ENCODE assay signal across 8 cellular contexts in genomic region chr1:205438213-205439158, GRCh38. TPM values are rescaled to one million over a fixed set of nuclear protein-coding genes. Genes with fewer than 3 reads are reported as not detected.
DNase-seq lines count a peak whose midpoint lies in the region; ATAC-seq and TF ChIP-seq lines count a peak whose summit lies in the region.

No MANE protein-coding gene starts in this region.

- H3K9me3 Mint-ChIP-seq in naive thymus-derived CD8-positive, alpha-beta T cell: no peaks in the 10 kb centered on the region

- POLR2A ChIA-PET in naive thymus-derived CD8-positive, alpha-beta T cell (lab: Charles Lee): no interaction called here

- no peaks in the 10 kb centered on the region for H3K79me2 ChIP-seq in parathyroid adenoma

- no peak for ATAC-seq in naive thymus-derived CD8-positive, alpha-beta T cell
- ATAC-seq in GM21360 (IDR thresholded peaks at IDR 0.05; ENCODE audit: unreplicated experiment): no peak

- peaks cover 0 to 16% (median 8%) of the 10 kb centered on the region in 5 donors for H3K27me3 Mint-ChIP-seq in naive thymus-derived CD8-positive, alpha-beta T cell

- H3K27ac ChIP-seq in parathyroid adenoma: peak overlapping the region; percentile 31

- in situ Hi-C loops in Caki2 (cut with HindIII; ENCODE audit: low pct_unique_long_range_greater_than_20kb, low sequenced_read_pairs): no loop called here

- H3K27me3 ChIP-seq in parathyroid adenoma (ENCODE audit: control insufficient read depth, insufficient read depth, low read length): no peaks in the 10 kb centered on the region

- H3K4me3 ChIP-seq in foreskin fibroblast (ENCODE audit: low read depth in 1 of 2, low read length in 2 of 2) (no peak overlapping the region), parathyroid adenoma (ENCODE audit: low read depth, low read length) (no peak overlapping the region)

- no peaks in the 10 kb centered on the region for H3K36me3 Mint-ChIP-seq in naive thymus-derived CD8-positive, alpha-beta T cell

- H3K9me3 ChIP-seq in parathyroid adenoma (ENCODE audit: control insufficient read depth, low read length): no peaks in the 10 kb centered on the region

- H3K4me1 Mint-ChIP-seq in naive thymus-derived CD8-positive, alpha-beta T cell: peaks cover 18 to 48% (median 32%) of the 10 kb centered on the region in 4 donors

- H3K36me3 ChIP-seq in parathyroid adenoma (ENCODE audit: control insufficient read depth, insufficient read depth, low read length): no peaks in the 10 kb centered on the region

- DNase-seq in Caki2 (ENCODE audit: low read depth): peak; percentile 52
- peak; percentile 43 for DNase-seq in LHCN-M2 (ENCODE audit: low read depth)
- DNase-seq in SK-N-DZ (ENCODE audit: low spot score): peak; percentile 52
- DNase-seq in foreskin fibroblast: peak; percentile 53 to 77
- no peak for DNase-seq in naive thymus-derived CD8-positive, alpha-beta T cell
- DNase-seq in NCI-H526 treated with DMSO at 0.1 percent for 48 hours (lab: John Stamatoyannopoulos, UW): no peak

- H3K4me3 Mint-ChIP-seq in naive thymus-derived CD8-positive, alpha-beta T cell: no peak overlapping the region

- TF ChIP-seq CTCF in foreskin fibroblast (IDR thresholded peaks at IDR 0.05; ENCODE audit: low read depth, low read length): peak; percentile 54
- TF ChIP-seq CTCF in parathyroid adenoma (IDR thresholded peaks at IDR 0.05): peak; percentile 67

- peak overlapping the region in 1 of 10 donors; percentile 76 for H3K27ac Mint-ChIP-seq in naive thymus-derived CD8-positive, alpha-beta T cell

- no peak overlapping the region for H3K4me2 ChIP-seq in parathyroid adenoma (ENCODE audit: low read length)

- H3K4me1 ChIP-seq in parathyroid adenoma: peaks cover 10% of the 10 kb centered on the region

- H2AFZ ChIP-seq in parathyroid adenoma: no peak overlapping the region

- H3K9ac ChIP-seq in parathyroid adenoma: no peak overlapping the region

RNA-seq across cellular contexts. Expression of gene LEMD1, which starts 16.6 kb away (rescaled TPM):
- 0.27 TPM in 1 of 2 replicates, not detected in the other for total RNA-seq in Caki2 (2014; rRNA removed; shearing (Covaris generic); ENCODE audit: low replicate concordance)
- total RNA-seq in LHCN-M2 (2014; rRNA removed): not detected in 2 replicates
- not detected for polyA plus RNA-seq in LHCN-M2 (2012)
- polyA plus RNA-seq in SK-N-DZ (2014; cell fraction: cytosol; rRNA removed): not detected in 2 replicates
- polyA plus RNA-seq in SK-N-DZ (2014; cell fraction: nucleus; rRNA removed): not detected in 2 replicates
- total RNA-seq in naive thymus-derived CD8-positive, alpha-beta T cell: not detected
- not detected for polyA plus RNA-seq in naive thymus-derived CD8-positive, alpha-beta T cell

RNA-seq across cellular contexts. Expression of gene BLACAT1, which starts 17.4 kb away (rescaled TPM):
- 0.07 and 0.78 TPM in 2 replicates for total RNA-seq in Caki2 (2014; rRNA removed; shearing (Covaris generic); ENCODE audit: low replicate concordance)
- total RNA-seq in LHCN-M2 (2014; rRNA removed): not detected in 2 replicates
- polyA plus RNA-seq in LHCN-M2 (2012): not detected
- polyA plus RNA-seq in SK-N-DZ (2014; cell fraction: cytosol; rRNA removed): 0.06 and 0.24 TPM in 2 replicates
- not detected in 2 replicates for polyA plus RNA-seq in SK-N-DZ (2014; cell fraction: nucleus; rRNA removed)
- total RNA-seq in naive thymus-derived CD8-positive, alpha-beta T cell: under 1 TPM; 0.11 to 0.31 TPM
- polyA plus RNA-seq in naive thymus-derived CD8-positive, alpha-beta T cell: not detected

Comparison
In these comparisons a context has a peak if more than half of its experiments do, and no peak if none do; other contexts are left out.
1. DNase-seq: peak in Caki2 (single experiment), LHCN-M2 (single experiment), SK-N-DZ (single experiment) and foreskin fibroblast (2 of 2); none in naive thymus-derived CD8-positive, alpha-beta T cell (0 of 10) and NCI-H526 treated with DMSO at 0.1 percent for 48 hours (single experiment).